Comparison of ENCODE assay signal across 7 cellular contexts in the genomic region with DNA sequence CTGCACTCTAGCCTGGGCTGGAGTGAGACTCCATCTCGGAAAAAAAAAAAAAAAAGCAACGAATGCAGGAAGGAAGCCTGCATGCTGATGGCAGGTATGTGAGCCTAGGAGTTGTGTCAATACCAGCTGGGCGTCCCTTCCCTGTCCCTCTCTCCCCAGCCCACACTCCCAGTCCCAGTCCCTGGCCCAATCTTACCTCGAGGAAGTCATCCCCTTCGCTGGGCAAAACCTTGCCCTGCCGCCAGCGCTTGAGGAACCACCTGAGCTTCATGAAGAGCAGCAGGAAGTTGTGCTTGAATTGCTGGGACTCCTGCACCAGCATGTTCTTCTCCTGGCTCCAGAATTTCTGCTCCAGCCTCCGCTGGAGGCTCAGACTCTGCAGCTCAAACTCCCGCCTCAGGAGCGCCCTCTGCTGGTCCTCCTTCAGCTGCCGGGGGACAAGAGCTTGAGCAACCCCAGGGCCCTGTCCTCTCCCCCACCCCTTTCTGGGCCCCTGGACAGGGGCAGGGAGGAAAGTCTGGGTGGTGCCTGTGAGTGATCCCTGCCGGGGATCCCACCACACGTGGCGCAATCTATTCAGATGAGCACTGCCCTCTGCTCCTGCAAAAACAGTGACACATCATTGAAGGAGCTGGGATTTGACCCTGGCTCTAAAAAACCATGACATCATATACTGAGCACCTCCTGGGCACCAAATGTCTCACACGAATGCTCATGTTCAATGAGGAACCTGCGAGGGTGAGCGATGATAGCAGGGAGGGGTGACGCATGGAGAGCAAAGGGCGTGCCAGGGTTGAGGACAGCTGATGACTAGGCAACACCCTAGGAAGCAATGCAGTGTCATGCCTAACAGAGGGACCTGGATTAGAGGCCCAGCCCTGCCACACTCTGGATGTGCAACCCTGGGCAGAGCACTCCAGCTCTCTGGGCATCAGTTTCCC. TPM values are rescaled to one million over a fixed set of nuclear protein-coding genes. Genes with fewer than 3 reads are reported as not detected.
A peak's percentile ranks its signal among the peaks of the same experiment; 100 is the strongest.
DNase-seq lines count a peak whose midpoint lies in the region; ATAC-seq, FAIRE-seq and TF ChIP-seq lines count a peak whose summit lies in the region.

No MANE protein-coding gene starts in this region.

- CTCF ChIA-PET in activated CD8-positive, alpha-beta memory T cell treated with anti-CD3 and anti-CD28 coated beads, Interleukin-2, amount 10 ng/mL, durations not matched to agents 7 days and 5 days (lab: Charles Lee): interaction anchor here (0.6 to 2.7 kb wide), 63 partner anchors 8 to 345 kb away, joined by 3 to 23 read pairs (median 6); partner anchors contain the start of genes DSN1, NDRG3 and SLA2

- TF ChIP-seq CTCF in epithelial cell of proximal tubule (conservative IDR thresholded peaks at IDR 0.05; ENCODE audit: low read depth, low read length) (peak; percentile 94), nephron progenitor cell (IDR thresholded peaks at IDR 0.05) (peak; percentile 66), suprapubic skin (IDR thresholded peaks at IDR 0.05) (peak; percentile 4 to 65)

- FAIRE-seq in GM12891 (lab: Jason Lieb, UNC): peak; percentile 72

- H3K9me3 Mint-ChIP-seq in activated CD8-positive, alpha-beta memory T cell treated with anti-CD3 and anti-CD28 coated beads, Interleukin-2, amount 10 ng/mL, durations not matched to agents 7 days and 5 days (ENCODE audit: low read depth): no peaks in the 10 kb centered on the region
- no peaks in the 10 kb centered on the region for H3K9me3 Mint-ChIP-seq in nephron progenitor cell

- TF ChIP-seq EP300 in suprapubic skin (IDR thresholded peaks at IDR 0.05): no peak

- H3K4me3 Mint-ChIP-seq in activated CD8-positive, alpha-beta memory T cell treated with anti-CD3 and anti-CD28 coated beads, Interleukin-2, amount 10 ng/mL, durations not matched to agents 7 days and 5 days: no peak overlapping the region
- H3K4me3 Mint-ChIP-seq in nephron progenitor cell: no peak overlapping the region

- H3K4me1 ChIP-seq in suprapubic skin: peaks cover 13% of the 10 kb centered on the region

- no peak overlapping the region for H3K4me3 ChIP-seq in epithelial cell of proximal tubule (ENCODE audit: low read depth, low read length)
- H3K4me3 ChIP-seq in suprapubic skin: no peak overlapping the region

- H3K9me3 ChIP-seq in suprapubic skin: no peaks in the 10 kb centered on the region

- no peak overlapping the region for H3K27ac Mint-ChIP-seq in activated CD8-positive, alpha-beta memory T cell treated with anti-CD3 and anti-CD28 coated beads, Interleukin-2, amount 10 ng/mL, durations not matched to agents 7 days and 5 days
- no peak overlapping the region for H3K27ac Mint-ChIP-seq in nephron progenitor cell

- H3K27me3 Mint-ChIP-seq in activated CD8-positive, alpha-beta memory T cell treated with anti-CD3 and anti-CD28 coated beads, Interleukin-2, amount 10 ng/mL, durations not matched to agents 7 days and 5 days: no peaks in the 10 kb centered on the region
- no peaks in the 10 kb centered on the region for H3K27me3 Mint-ChIP-seq in nephron progenitor cell (ENCODE audit: low read depth, poor library complexity)

- ATAC-seq in activated CD8-positive, alpha-beta memory T cell treated with anti-CD3 and anti-CD28 coated beads, Interleukin-2, amount 10 ng/mL, durations not matched to agents 7 days and 5 days: peak; percentile 84
- ATAC-seq in HG02623 (IDR thresholded peaks at IDR 0.05; ENCODE audit: unreplicated experiment): no peak

- 72% methylated on average over 19 of the region's 19 CpGs for WGBS in suprapubic skin

- no peaks in the 10 kb centered on the region for H3K27me3 ChIP-seq in suprapubic skin

- no peaks in the 10 kb centered on the region for H3K36me3 Mint-ChIP-seq in activated CD8-positive, alpha-beta memory T cell treated with anti-CD3 and anti-CD28 coated beads, Interleukin-2, amount 10 ng/mL, durations not matched to agents 7 days and 5 days
- H3K36me3 Mint-ChIP-seq in nephron progenitor cell (ENCODE audit: low read depth): peaks cover 67% of the 10 kb centered on the region

- peaks cover 4% of the 10 kb centered on the region for H3K4me1 Mint-ChIP-seq in activated CD8-positive, alpha-beta memory T cell treated with anti-CD3 and anti-CD28 coated beads, Interleukin-2, amount 10 ng/mL, durations not matched to agents 7 days and 5 days
- H3K4me1 Mint-ChIP-seq in nephron progenitor cell: peaks cover 2% of the 10 kb centered on the region

- TF ChIP-seq POLR2A in GM12891 (IDR thresholded peaks at IDR 0.05; ENCODE audit: low read depth, low read length): no peak
- no peak for TF ChIP-seq POLR2A in suprapubic skin (IDR thresholded peaks at IDR 0.05)

- peaks cover 69% of the 10 kb centered on the region for H3K36me3 ChIP-seq in suprapubic skin

- H3K27ac ChIP-seq in suprapubic skin: no peak overlapping the region

- DNase-seq in GM12891 (ENCODE audit: insufficient read length, low spot score) (peak; percentile 73), NCI-H748 treated with DMSO at 0.1 percent for 48 hours (lab: John Stamatoyannopoulos, UW) (peak; percentile 9), epithelial cell of proximal tubule (ENCODE audit: low read depth) (peak; percentile 97), nephron progenitor cell (peak; percentile 69), suprapubic skin (ENCODE audit: low spot score in 2 of 2) (peak in 1 of 2 donors; percentile 79)
- peak; percentile 81 for DNase-seq in activated CD8-positive, alpha-beta memory T cell treated with anti-CD3 and anti-CD28 coated beads, Interleukin-2, amount 10 ng/mL, durations not matched to agents 7 days and 5 days

TF ChIP-seq in GM12891, 5 proteins besides CTCF, POLR2A, EP300 and RAD21:
- TF ChIP-seq SPI1 (IDR thresholded peaks at IDR 0.05; ENCODE audit: low read depth, low read length): no peak
- no peak for TF ChIP-seq TAF1 (IDR thresholded peaks at IDR 0.05; ENCODE audit: low read depth, low read length)
- TF ChIP-seq POU2F2 (IDR thresholded peaks at IDR 0.05; ENCODE audit: low read depth, low read length): no peak
- no peak for TF ChIP-seq POLR2AphosphoS5 (IDR thresholded peaks at IDR 0.05; ENCODE audit: low read depth, low read length)
- TF ChIP-seq PAX5 (IDR thresholded peaks at IDR 0.05; ENCODE audit: insufficient read depth, low read length, severe bottlenecking): no peak

RNA-seq across cellular contexts. Expression of gene DSN1, which starts 35.0 kb away (rescaled TPM):
- 10.9 TPM for polyA plus RNA-seq in GM12891 (2012; ENCODE audit: low read depth, missing spikeins)
- total RNA-seq in activated CD8-positive, alpha-beta memory T cell treated with anti-CD3 and anti-CD28 coated beads, Interleukin-2, amount 10 ng/mL, durations not matched to agents 7 days and 5 days: 10 to 100 TPM; 36.0 to 42.7 TPM
- 19.8 and 29.6 TPM in 2 replicates for total RNA-seq in epithelial cell of proximal tubule
- 10 to 100 TPM in 1 of 4 donors, 1 to 10 TPM in 3; 6.7 to 13.5 (median 9.6) TPM for total RNA-seq in suprapubic skin

Comparison
In these comparisons a context has a peak if more than half of its experiments do, and no peak if none do; other contexts are left out.
1. CTCF ChIP-seq: peak in every context shown above with its lines; median percentile 94 in epithelial cell of proximal tubule; 66 in nephron progenitor cell; 34 in suprapubic skin.